1 cellular context compared by ENCODE assay signal in genomic region chr2:36343601-36344000, GRCh38.
TF ChIP-seq lines count a peak whose summit lies in the region.

No MANE protein-coding gene starts in this region.

TF ChIP-seq in IMR-90, 13 proteins besides CTCF, POLR2A, EP300 and RAD21 (continued from another document):
- TF ChIP-seq FOS (IDR thresholded peaks at IDR 0.05; ENCODE audit: low read depth, low read length) (no peak), RFX5 (IDR thresholded peaks at IDR 0.05; ENCODE audit: low read depth, low read length) (no peak), SMC3 (IDR thresholded peaks at IDR 0.05; ENCODE audit: low read depth, low read length) (no peak), MAZ (IDR thresholded peaks at IDR 0.05; ENCODE audit: borderline replicate concordance, low read depth, low read length) (no peak), BHLHE40 (IDR thresholded peaks at IDR 0.05; ENCODE audit: low read depth, low read length) (no peak), MXI1 (IDR thresholded peaks at IDR 0.05; ENCODE audit: borderline replicate concordance, low read depth, low read length) (no peak), MAFK (IDR thresholded peaks at IDR 0.05; ENCODE audit: low read depth, low read length) (no peak), RCOR1 (IDR thresholded peaks at IDR 0.05; ENCODE audit: insufficient replicate concordance, low read length) (no peak)
